ENCODE assay signal across 1 cellular context in the genomic region with DNA sequence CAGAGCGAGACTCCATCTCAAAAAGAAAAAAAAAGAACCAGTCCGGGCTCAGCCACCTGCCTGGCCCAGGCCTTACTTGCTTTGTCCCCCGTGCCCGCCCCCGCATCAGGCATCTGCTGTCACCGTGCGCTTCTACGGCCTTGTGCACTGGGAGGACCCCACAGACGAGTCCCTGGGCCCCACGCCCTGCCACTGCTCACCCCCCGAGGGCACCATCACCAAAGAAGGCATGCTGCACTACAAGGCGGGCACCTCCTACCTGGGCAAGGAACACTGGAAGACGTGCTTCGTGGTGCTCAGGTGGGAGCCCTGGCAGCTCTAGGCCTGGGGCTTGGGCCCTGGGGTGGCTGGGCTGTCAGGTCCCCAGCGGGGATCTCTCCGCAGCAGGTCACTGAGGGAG.
TF ChIP-seq lines count a peak whose summit lies in the region.

No MANE protein-coding gene starts in this region.

TF ChIP-seq in HepG2, 621 proteins besides CTCF, POLR2A, EP300 and RAD21:
- TF ChIP-seq ZNF484 (CRISPR knock-in tag; IDR thresholded peaks at IDR 0.05; ENCODE audit: borderline replicate concordance, low read depth) = no peak
- no peak for TF ChIP-seq SP1 (IDR thresholded peaks at IDR 0.05)
- TF ChIP-seq SP1 (CRISPR knock-in tag; IDR thresholded peaks at IDR 0.05) = no peak
- no peak for TF ChIP-seq CBFB (CRISPR knock-in tag; IDR thresholded peaks at IDR 0.05)
- TF ChIP-seq, protein P1, sequence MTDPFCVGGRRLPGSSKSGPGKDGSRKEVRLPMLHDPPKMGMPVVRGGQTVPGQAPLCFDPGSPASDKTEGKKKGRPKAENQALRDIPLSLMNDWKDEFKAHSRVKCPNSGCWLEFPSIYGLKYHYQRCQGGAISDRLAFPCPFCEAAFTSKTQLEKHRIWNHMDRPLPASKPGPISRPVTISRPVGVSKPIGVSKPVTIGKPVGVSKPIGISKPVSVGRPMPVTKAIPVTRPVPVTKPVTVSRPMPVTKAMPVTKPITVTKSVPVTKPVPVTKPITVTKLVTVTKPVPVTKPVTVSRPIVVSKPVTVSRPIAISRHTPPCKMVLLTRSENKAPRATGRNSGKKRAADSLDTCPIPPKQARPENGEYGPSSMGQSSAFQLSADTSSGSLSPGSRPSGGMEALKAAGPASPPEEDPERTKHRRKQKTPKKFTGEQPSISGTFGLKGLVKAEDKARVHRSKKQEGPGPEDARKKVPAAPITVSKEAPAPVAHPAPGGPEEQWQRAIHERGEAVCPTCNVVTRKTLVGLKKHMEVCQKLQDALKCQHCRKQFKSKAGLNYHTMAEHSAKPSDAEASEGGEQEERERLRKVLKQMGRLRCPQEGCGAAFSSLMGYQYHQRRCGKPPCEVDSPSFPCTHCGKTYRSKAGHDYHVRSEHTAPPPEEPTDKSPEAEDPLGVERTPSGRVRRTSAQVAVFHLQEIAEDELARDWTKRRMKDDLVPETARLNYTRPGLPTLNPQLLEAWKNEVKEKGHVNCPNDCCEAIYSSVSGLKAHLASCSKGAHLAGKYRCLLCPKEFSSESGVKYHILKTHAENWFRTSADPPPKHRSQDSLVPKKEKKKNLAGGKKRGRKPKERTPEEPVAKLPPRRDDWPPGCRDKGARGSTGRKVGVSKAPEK (CRISPR knock-in tag; IDR thresholded peaks at IDR 0.05; ENCODE audit: borderline replicate concordance) = no peak
- TF ChIP-seq AGO2 (optimal IDR thresholded peaks at IDR 0.05; ENCODE audit: low read depth, low read length) = peak; percentile 19
- no peak for TF ChIP-seq ZNF530 (CRISPR knock-in tag; IDR thresholded peaks at IDR 0.05; ENCODE audit: low read depth)
- no peak for TF ChIP-seq SP5 (CRISPR knock-in tag; IDR thresholded peaks at IDR 0.05; ENCODE audit: borderline replicate concordance, low read depth)
- no peak for TF ChIP-seq ZMYM3 (CRISPR knock-in tag; IDR thresholded peaks at IDR 0.05)
- TF ChIP-seq, protein P2, sequence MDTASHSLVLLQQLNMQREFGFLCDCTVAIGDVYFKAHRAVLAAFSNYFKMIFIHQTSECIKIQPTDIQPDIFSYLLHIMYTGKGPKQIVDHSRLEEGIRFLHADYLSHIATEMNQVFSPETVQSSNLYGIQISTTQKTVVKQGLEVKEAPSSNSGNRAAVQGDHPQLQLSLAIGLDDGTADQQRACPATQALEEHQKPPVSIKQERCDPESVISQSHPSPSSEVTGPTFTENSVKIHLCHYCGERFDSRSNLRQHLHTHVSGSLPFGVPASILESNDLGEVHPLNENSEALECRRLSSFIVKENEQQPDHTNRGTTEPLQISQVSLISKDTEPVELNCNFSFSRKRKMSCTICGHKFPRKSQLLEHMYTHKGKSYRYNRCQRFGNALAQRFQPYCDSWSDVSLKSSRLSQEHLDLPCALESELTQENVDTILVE (CRISPR knock-in tag; IDR thresholded peaks at IDR 0.05) = no peak
